23 cellular contexts compared by ENCODE assay signal in genomic region chr7:45145881-45146280, GRCh38. TPM values are rescaled to one million over a fixed set of nuclear protein-coding genes. Genes with fewer than 3 reads are reported as not detected.
"Had no signal": no experiment of that assay in that cellular context is flagged by ENCODE, and none has a peak within 500 bp of the region (broad histone marks: within the 10 kb centered on the region; RNA-seq: fewer than 3 reads in every experiment).

No MANE protein-coding gene starts in this region.

- ATAC-seq: effector memory CD8-positive, alpha-beta T cell; gastroesophageal sphincter; left cardiac atrium; lower lobe of right lung; naive thymus-derived CD4-positive, alpha-beta T cell; pancreas; psoas muscle; right lobe of liver had no signal

- H3K9me3 ChIP-seq: esophagus squamous epithelium, gastroesophageal sphincter, left ventricle myocardium inferior, lower lobe of right lung, pancreas, psoas muscle, right lobe of liver, stomach had no signal

- H3K27ac ChIP-seq: esophagus squamous epithelium, gastroesophageal sphincter, left ventricle myocardium inferior, lower lobe of right lung, pancreas, psoas muscle, right lobe of liver, skin epidermis, stomach had no signal

- H3K27me3 ChIP-seq: pancreas, right lobe of liver had no signal

- DNase-seq: effector memory CD8-positive, alpha-beta T cell; esophagus squamous epithelium; foreskin fibroblast; glutamatergic neuron; immature natural killer cell; left cardiac atrium; left ventricle myocardium inferior; lower lobe of right lung; mesenchymal stem cell; naive thymus-derived CD4-positive, alpha-beta T cell; retina; right lobe of liver; stimulated activated CD4-positive, alpha-beta T cell treated with anti-CD3 and anti-CD28 coated beads, Interleukin-12 subunit alpha, Interleukin-12 subunit beta, amount 100 ng/mL, for 4 hours; stimulated activated naive CD4-positive, alpha-beta T cell; stomach; substantia nigra; trophoblast cell had no signal

- H3K4me3 ChIP-seq: esophagus squamous epithelium, gastroesophageal sphincter, left ventricle myocardium inferior, lower lobe of right lung, pancreas, psoas muscle, right lobe of liver, skin epidermis, stomach had no signal

- H3K4me1 ChIP-seq: esophagus squamous epithelium, gastroesophageal sphincter, left ventricle myocardium inferior, lower lobe of right lung, pancreas, psoas muscle, right lobe of liver, stomach had no signal

- H3K36me3 ChIP-seq: esophagus squamous epithelium, gastroesophageal sphincter, left ventricle myocardium inferior, lower lobe of right lung, pancreas, right lobe of liver, stomach had no signal

RNA-seq across cellular contexts. Expression of gene RAMP3, which starts 11.7 kb away (rescaled TPM):
- total RNA-seq: epithelial cell of proximal tubule, neural crest cell had no signal
